In the genomic region with DNA sequence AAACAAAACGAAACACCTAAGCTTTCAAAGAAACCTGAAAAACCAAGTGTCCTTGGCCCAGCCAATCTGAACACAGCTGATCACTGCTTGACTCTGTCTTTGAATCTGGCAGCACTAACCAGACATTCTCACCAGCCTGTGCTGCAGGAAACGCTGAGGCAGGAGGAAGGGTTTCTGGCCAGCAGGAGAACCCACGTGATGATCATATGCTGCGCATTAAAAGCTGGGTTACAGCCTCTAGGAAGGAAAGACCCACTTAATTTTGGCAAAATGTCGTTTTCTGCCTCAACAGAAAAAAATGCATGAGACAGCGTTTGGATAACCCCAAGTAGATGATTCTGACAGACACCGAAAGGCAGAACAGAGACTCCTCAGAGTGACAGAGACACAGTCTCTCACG, we compare ENCODE assay signal across 9 cellular contexts. TPM values are rescaled to one million over a fixed set of nuclear protein-coding genes. Genes with fewer than 3 reads are reported as not detected.
DNase-seq lines count a peak whose midpoint lies in the region; ATAC-seq and TF ChIP-seq lines count a peak whose summit lies in the region.
"Had no signal": no experiment of that assay in that cellular context is flagged by ENCODE, and none has a peak within 500 bp of the region (broad histone marks: within the 10 kb centered on the region; RNA-seq: fewer than 3 reads in every experiment).

No MANE protein-coding gene starts in this region.

- H3K4me1 ChIP-seq in adrenal gland (replicated peaks in 1 of 2) = peaks cover 0 to 69% of the 10 kb centered on the region in 2 donors

- H3K36me3 ChIP-seq in adrenal gland (replicated peaks in 1 of 2) = peaks cover 0 to 31% of the 10 kb centered on the region in 2 donors

- DNase-seq in EH (ENCODE audit: low read depth) (peak; percentile 98), adrenal gland (peak; percentile 72 to 90 (median 83)), hepatic stellate cell (ENCODE audit: low spot score) (peak; percentile 73), cortex of kidney (lab: John Stamatoyannopoulos, UW) (no peak), ureter (ENCODE audit: low spot score) (no peak)
- DNase-seq in stimulated activated effector memory CD8-positive, alpha-beta T cell treated with anti-CD3 and anti-CD28 coated beads, Interleukin-12 subunit alpha, Interleukin-12 subunit beta, amount 100 ng/mL, for 72 hours (ENCODE audit: low spot score in 2 of 2) = no peak

- H3K4me3 Mint-ChIP-seq in stimulated activated effector memory CD8-positive, alpha-beta T cell treated with anti-CD3 and anti-CD28 coated beads, Interleukin-12 subunit alpha, Interleukin-12 subunit beta, amount 100 ng/mL, for 72 hours = no peak overlapping the region

- H3K27ac Mint-ChIP-seq in stimulated activated effector memory CD8-positive, alpha-beta T cell treated with anti-CD3 and anti-CD28 coated beads, Interleukin-12 subunit alpha, Interleukin-12 subunit beta, amount 100 ng/mL, for 72 hours = no peak overlapping the region

- peaks cover 65% of the 10 kb centered on the region for H3K36me3 Mint-ChIP-seq in stimulated activated effector memory CD8-positive, alpha-beta T cell treated with anti-CD3 and anti-CD28 coated beads, Interleukin-12 subunit alpha, Interleukin-12 subunit beta, amount 100 ng/mL, for 72 hours

- peak in 1 of 2 donors; percentile 58 for TF ChIP-seq POLR2A in adrenal gland (IDR thresholded peaks at IDR 0.05)

- H3K4me3 ChIP-seq in adrenal gland = no peak overlapping the region

- intact Hi-C loops in adrenal gland (cut with DNase I) = no loop called here

- WGBS in adrenal gland, 4 donors = 8 to 22% (median 11%) methylated on average over 8 of the region's 8 CpGs

- peak in 3 of 6 experiments; percentile 12 to 21 (median 14) for TF ChIP-seq CTCF in adrenal gland (IDR thresholded peaks at IDR 0.05)

- peaks cover 59% of the 10 kb centered on the region for H3K4me1 Mint-ChIP-seq in stimulated activated effector memory CD8-positive, alpha-beta T cell treated with anti-CD3 and anti-CD28 coated beads, Interleukin-12 subunit alpha, Interleukin-12 subunit beta, amount 100 ng/mL, for 72 hours

- no peaks in the 10 kb centered on the region for H3K27me3 ChIP-seq in adrenal gland

- peak overlapping the region in 4 of 5 donors; percentile 29 to 84 (median 73) for H3K27ac ChIP-seq in adrenal gland
- H3K27ac ChIP-seq: epithelial cell of prostate had no signal

- H3K9me3 ChIP-seq in adrenal gland (replicated peaks in 1 of 3) = no peaks in the 10 kb centered on the region

- ATAC-seq in HG03097 (IDR thresholded peaks at IDR 0.05; ENCODE audit: low FRiP score, unreplicated experiment) (peak; percentile 74), GM19035 (IDR thresholded peaks at IDR 0.05; ENCODE audit: unreplicated experiment) (no peak)
- ATAC-seq in stimulated activated effector memory CD8-positive, alpha-beta T cell treated with anti-CD3 and anti-CD28 coated beads, Interleukin-12 subunit alpha, Interleukin-12 subunit beta, amount 100 ng/mL, for 72 hours = peak; percentile 57

- no peaks in the 10 kb centered on the region for H3K9me3 Mint-ChIP-seq in stimulated activated effector memory CD8-positive, alpha-beta T cell treated with anti-CD3 and anti-CD28 coated beads, Interleukin-12 subunit alpha, Interleukin-12 subunit beta, amount 100 ng/mL, for 72 hours

RNA-seq across cellular contexts. Expression of gene APPL2, which starts 9.8 kb away (rescaled TPM):
- 100 to 1,000 TPM in 2 of 8 donors, 10 to 100 TPM in 6; 46.4 to 122 (median 60.4) TPM for total RNA-seq in adrenal gland
- 10 to 100 TPM; 15.9 to 48.3 (median 17.2) TPM for polyA plus RNA-seq in adrenal gland
- 36.5 TPM for total RNA-seq in ureter

Comparison
In these comparisons a context has a peak if more than half of its experiments do, and no peak if none do; other contexts are left out.
1. DNase-seq: peak in EH (single experiment), adrenal gland (7 of 7) and hepatic stellate cell (single experiment); none in stimulated activated effector memory CD8-positive, alpha-beta T cell treated with anti-CD3 and anti-CD28 coated beads, Interleukin-12 subunit alpha, Interleukin-12 subunit beta, amount 100 ng/mL, for 72 hours (0 of 2), cortex of kidney (single experiment) and ureter (single experiment).